ENCODE assay signal across 1 cellular context in the genomic region with DNA sequence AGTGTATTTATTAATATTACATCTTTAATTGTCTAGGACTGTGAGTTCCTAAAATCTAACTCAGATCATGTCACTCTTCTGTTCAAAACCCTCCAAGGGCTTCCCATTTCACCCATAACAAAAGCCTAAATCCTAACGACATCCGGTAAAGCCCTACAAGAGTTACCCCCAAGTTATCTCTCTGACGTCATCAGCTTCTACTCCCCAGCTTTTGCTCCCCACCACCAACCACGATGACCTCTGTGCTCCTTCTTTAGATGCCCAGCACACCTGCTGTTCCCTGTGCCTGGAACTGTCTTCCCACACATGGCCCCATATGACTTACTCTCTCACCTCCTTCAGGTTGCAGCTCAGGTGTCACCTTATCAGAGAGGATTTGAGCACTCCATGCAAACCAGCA.
A peak's percentile ranks its signal among the peaks of the same experiment; 100 is the strongest.
TF ChIP-seq lines count a peak whose summit lies in the region.

No MANE protein-coding gene starts in this region.

TF ChIP-seq in K562, 482 proteins besides CTCF, POLR2A, EP300 and RAD21:
- no peak for TF ChIP-seq PRPF4 (IDR thresholded peaks at IDR 0.05; ENCODE audit: insufficient read depth, low read depth, low read length, poor library complexity, severe bottlenecking)
- TF ChIP-seq, protein P1, sequence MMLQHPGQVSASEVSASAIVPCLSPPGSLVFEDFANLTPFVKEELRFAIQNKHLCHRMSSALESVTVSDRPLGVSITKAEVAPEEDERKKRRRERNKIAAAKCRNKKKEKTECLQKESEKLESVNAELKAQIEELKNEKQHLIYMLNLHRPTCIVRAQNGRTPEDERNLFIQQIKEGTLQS (IDR thresholded peaks at IDR 0.05): peak; percentile 44; the same call in 1 of the 2 replicates
- TF ChIP-seq, protein P1 (CRISPR knock-in tag; conservative IDR thresholded peaks at IDR 0.05): no peak
- no peak for TF ChIP-seq SETDB1 (IDR thresholded peaks at IDR 0.05; ENCODE audit: low read length)
- TF ChIP-seq TRIM24 (IDR thresholded peaks at IDR 0.05): no peak
- TF ChIP-seq SIN3A (IDR thresholded peaks at IDR 0.05; ENCODE audit: borderline replicate concordance in 2 of 2, control insufficient read depth in 1 of 2, low read depth in 2 of 2, low read length in 2 of 2): no peak
- no peak for TF ChIP-seq THAP12 (CRISPR knock-in tag; IDR thresholded peaks at IDR 0.05)
- TF ChIP-seq, protein P2, sequence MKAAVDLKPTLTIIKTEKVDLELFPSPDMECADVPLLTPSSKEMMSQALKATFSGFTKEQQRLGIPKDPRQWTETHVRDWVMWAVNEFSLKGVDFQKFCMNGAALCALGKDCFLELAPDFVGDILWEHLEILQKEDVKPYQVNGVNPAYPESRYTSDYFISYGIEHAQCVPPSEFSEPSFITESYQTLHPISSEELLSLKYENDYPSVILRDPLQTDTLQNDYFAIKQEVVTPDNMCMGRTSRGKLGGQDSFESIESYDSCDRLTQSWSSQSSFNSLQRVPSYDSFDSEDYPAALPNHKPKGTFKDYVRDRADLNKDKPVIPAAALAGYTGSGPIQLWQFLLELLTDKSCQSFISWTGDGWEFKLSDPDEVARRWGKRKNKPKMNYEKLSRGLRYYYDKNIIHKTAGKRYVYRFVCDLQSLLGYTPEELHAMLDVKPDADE (conservative IDR thresholded peaks at IDR 0.05; ENCODE audit: control insufficient read depth, low read depth, low read length): no peak
